1 cellular context compared by ENCODE assay signal in genomic region chr6:43608310-43608763, GRCh38.
A peak's percentile ranks its signal among the peaks of the same experiment; 100 is the strongest.
TF ChIP-seq lines count a peak whose summit lies in the region.

No MANE protein-coding gene starts in this region.

TF ChIP-seq in HepG2, 621 proteins besides CTCF, POLR2A, EP300 and RAD21:
- TF ChIP-seq THAP11 (CRISPR knock-in tag; IDR thresholded peaks at IDR 0.05) (peak; percentile 53), XRCC5 (optimal IDR thresholded peaks at IDR 0.05; ENCODE audit: low read length) (peak; percentile 36), ZNF510 (CRISPR knock-in tag; IDR thresholded peaks at IDR 0.05; ENCODE audit: low read depth) (0 out of 2 replicates have a peak, but pooled peaks have one; percentile 29), SAP130 (CRISPR knock-in tag; IDR thresholded peaks at IDR 0.05; ENCODE audit: low read depth) (0 out of 2 replicates have a peak, but pooled peaks have one; percentile 19), CEBPG (CRISPR knock-in tag; IDR thresholded peaks at IDR 0.05) (peak; percentile 59), ERF (CRISPR knock-in tag; IDR thresholded peaks at IDR 0.05) (0 out of 2 replicates have a peak, but pooled peaks have one; percentile 31), FOXJ3 (CRISPR knock-in tag; IDR thresholded peaks at IDR 0.05; ENCODE audit: borderline replicate concordance) (no peak), HNF1B (CRISPR knock-in tag; IDR thresholded peaks at IDR 0.05) (0 out of 2 replicates have a peak, but pooled peaks have one; percentile 36), ZNF713 (CRISPR knock-in tag; IDR thresholded peaks at IDR 0.05) (0 out of 2 replicates have a peak, but pooled peaks have one; percentile 45), ZNF44 (CRISPR knock-in tag; IDR thresholded peaks at IDR 0.05) (0 out of 2 replicates have a peak, but pooled peaks have one; percentile 22), ZNF362 (CRISPR knock-in tag; IDR thresholded peaks at IDR 0.05; ENCODE audit: borderline replicate concordance) (peak; percentile 87; the same call in 1 of the 2 replicates), ARID5B (CRISPR knock-in tag; IDR thresholded peaks at IDR 0.05) (0 out of 2 replicates have a peak, but pooled peaks have one; percentile 29), PATZ1 (CRISPR knock-in tag; IDR thresholded peaks at IDR 0.05) (peak; percentile 29; the same call in 1 of the 2 replicates), GLMP (CRISPR knock-in tag; IDR thresholded peaks at IDR 0.05; ENCODE audit: borderline replicate concordance) (no peak), ARID3A (IDR thresholded peaks at IDR 0.05; ENCODE audit: low read depth, low read length) (0 out of 2 replicates have a peak, but pooled peaks have one; percentile 11), HMGXB4 (CRISPR knock-in tag; IDR thresholded peaks at IDR 0.05; ENCODE audit: borderline replicate concordance in 1 of 2, low read depth in 1 of 2) (peak; percentile 51 to 54; a peak in 1 of 4 replicates), STAG1 (CRISPR knock-in tag; IDR thresholded peaks at IDR 0.05) (peak; percentile 83), KLF16 (CRISPR knock-in tag; IDR thresholded peaks at IDR 0.05) (0 out of 4 replicates have a peak, but pooled peaks of 1 of the 2 experiments have one; percentile 50), AKNA (CRISPR knock-in tag; IDR thresholded peaks at IDR 0.05; ENCODE audit: borderline replicate concordance) (no peak), KDM2A (CRISPR knock-in tag; IDR thresholded peaks at IDR 0.05; ENCODE audit: borderline replicate concordance, low read depth) (0 out of 2 replicates have a peak, but pooled peaks have one; percentile 23), ZNF512 (CRISPR knock-in tag; IDR thresholded peaks at IDR 0.05) (0 out of 2 replicates have a peak, but pooled peaks have one; percentile 31), SMC3 (IDR thresholded peaks at IDR 0.05; ENCODE audit: low read length) (peak; percentile 80; the same call in 1 of the 2 replicates), KDM3A (CRISPR knock-in tag; IDR thresholded peaks at IDR 0.05; ENCODE audit: low read depth) (peak; percentile 44; the same call in 1 of the 2 replicates), IRF2 (CRISPR knock-in tag; IDR thresholded peaks at IDR 0.05) (peak; percentile 35; the same call in 1 of the 2 replicates), ASH2L (IDR thresholded peaks at IDR 0.05; ENCODE audit: insufficient read length, low read depth, low read length) (peak; percentile 19), ZNF770 (CRISPR knock-in tag; IDR thresholded peaks at IDR 0.05) (0 out of 2 replicates have a peak, but pooled peaks have one; percentile 31), SNRNP70 (IDR thresholded peaks at IDR 0.05; ENCODE audit: low read depth, low read length) (no peak), ZNF547 (CRISPR knock-in tag; IDR thresholded peaks at IDR 0.05) (no peak), KDM1A (CRISPR knock-in tag; IDR thresholded peaks at IDR 0.05) (no peak), TEAD3 (CRISPR knock-in tag; optimal IDR thresholded peaks at IDR 0.05; ENCODE audit: borderline replicate concordance) (peak; percentile 17)
